In genomic region chr1:236576004-236576403, GRCh38 we compare ENCODE assay signal across 18 cellular contexts. TPM values are rescaled to one million over a fixed set of nuclear protein-coding genes. Genes with fewer than 3 reads are reported as not detected.
DNase-seq lines count a peak whose midpoint lies in the region; ATAC-seq and TF ChIP-seq lines count a peak whose summit lies in the region.
"Had no signal": no experiment of that assay in that cellular context is flagged by ENCODE, and none has a peak within 500 bp of the region (broad histone marks: within the 10 kb centered on the region; RNA-seq: fewer than 3 reads in every experiment).

No MANE protein-coding gene starts in this region.

- H3K4me3 ChIP-seq in suprapubic skin (no peak overlapping the region), hepatocyte (no peak overlapping the region)

- 70% methylated on average over 2 of the region's 2 CpGs for WGBS in suprapubic skin
- WGBS in hepatocyte (ENCODE audit: low lambda C conversion rate, missing lambda C conversion rate): 40% methylated on average over 2 of the region's 2 CpGs

- H2AFZ ChIP-seq in hepatocyte: no peak overlapping the region

- no peaks in the 10 kb centered on the region for H3K9me3 ChIP-seq in suprapubic skin
- H3K9me3 ChIP-seq in hepatocyte (ENCODE audit: low read depth): no peaks in the 10 kb centered on the region

- no peak overlapping the region for H3K4me2 ChIP-seq in hepatocyte

- H3K79me2 ChIP-seq in hepatocyte: no peaks in the 10 kb centered on the region

- H3K9me2 ChIP-seq in hepatocyte (replicated peaks; ENCODE audit: insufficient read depth): no peaks in the 10 kb centered on the region

- no peaks in the 10 kb centered on the region for H4K20me1 ChIP-seq in hepatocyte (ENCODE audit: insufficient read depth, poor library complexity, severe bottlenecking)

- H3K27me3 ChIP-seq in foreskin keratinocyte (no peaks in the 10 kb centered on the region), suprapubic skin (no peaks in the 10 kb centered on the region), hepatocyte (no peaks in the 10 kb centered on the region)

- no peak for ATAC-seq in foreskin keratinocyte
- ATAC-seq: activated CD8-positive, alpha-beta T cell treated with anti-CD3 and anti-CD28 coated beads, Interleukin-2, amount 10 ng/mL, durations not matched to agents 7 days and 5 days; natural killer cell; Panc1; stimulated activated naive B cell treated with anti-CD40 and anti-IgM and Interleukin-4, amounts not matched to agents 10 μg/mL and 1 μg/mL and 100 μg/mL, for 72 hours; WTC11 had no signal

- no peak for TF ChIP-seq POLR2A in suprapubic skin (IDR thresholded peaks at IDR 0.05)

- H3K27ac ChIP-seq in foreskin keratinocyte (no peak overlapping the region), suprapubic skin (no peak overlapping the region), hepatocyte (no peak overlapping the region)

- no peak for TF ChIP-seq EP300 in suprapubic skin (IDR thresholded peaks at IDR 0.05)

- DNase-seq in AG08396 (ENCODE audit: low spot score) (peak; percentile 6), ELR (ENCODE audit: low read depth) (peak; percentile 40), astrocyte of the hippocampus (ENCODE audit: low read depth, low spot score) (peak; percentile 53), foreskin keratinocyte (peak; percentile 10 to 46), suprapubic skin (ENCODE audit: low spot score in 2 of 2) (no peak), hepatocyte (ENCODE audit: low spot score) (no peak)
- no peak for DNase-seq in central memory CD4-positive, alpha-beta T cell
- DNase-seq: activated CD8-positive, alpha-beta T cell treated with anti-CD3 and anti-CD28 coated beads, Interleukin-2, amount 10 ng/mL, durations not matched to agents 7 days and 5 days; caudate nucleus; mesendoderm; natural killer cell; NCI-H2081 treated with DMSO at 0.1 percent for 48 hours; NCI-H510A; NK-92 treated with Interleukin-12 subunit alpha and Interleukin-12 subunit beta, amount 100 ng/mL, for 24 hours; stimulated activated CD4-positive, alpha-beta T cell treated with anti-CD3 and anti-CD28 coated beads, Interleukin-1b, Interleukin-23, amount 100 ng/mL, for 48 hours; stimulated activated naive B cell treated with anti-CD40 and anti-IgM and Interleukin-4, amounts not matched to agents 10 μg/mL and 1 μg/mL and 100 μg/mL, for 72 hours had no signal

- TF ChIP-seq CTCF in foreskin keratinocyte (conservative IDR thresholded peaks at IDR 0.05) (no peak), suprapubic skin (IDR thresholded peaks at IDR 0.05) (no peak), hepatocyte (IDR thresholded peaks at IDR 0.05; ENCODE audit: poor library complexity) (no peak)

- H3K36me3 ChIP-seq in suprapubic skin (peaks cover 87% of the 10 kb centered on the region), hepatocyte (replicated peaks; ENCODE audit: insufficient read depth, low read depth) (no peaks in the 10 kb centered on the region)

- H3K4me1 ChIP-seq in foreskin keratinocyte: no peaks in the 10 kb centered on the region
- no peaks in the 10 kb centered on the region for H3K4me1 ChIP-seq in suprapubic skin
- H3K4me1 ChIP-seq in hepatocyte (ENCODE audit: insufficient read depth): no peaks in the 10 kb centered on the region

RNA-seq across cellular contexts. Expression of gene HEATR1, which starts 28.3 kb away (rescaled TPM):
- total RNA-seq in foreskin keratinocyte (41.8 and 41.9 TPM in 2 replicates), suprapubic skin (10 to 100 TPM; 21.1 to 43.4 (median 32.6) TPM), hepatocyte (25.2 and 27.8 TPM in 2 replicates)
- polyA plus RNA-seq in foreskin keratinocyte (7.3 and 8.4 TPM in 2 replicates), hepatocyte (7.7 and 8.5 TPM in 2 replicates)

RNA-seq across cellular contexts. Expression of gene LGALS8, which starts 52.2 kb away (rescaled TPM):
- total RNA-seq in foreskin keratinocyte (30.1 and 41.4 TPM in 2 replicates), suprapubic skin (100 to 1,000 TPM in 2 of 4 donors, 10 to 100 TPM in 2; 70.2 to 280 (median 99.3) TPM), hepatocyte (43.9 and 46.6 TPM in 2 replicates)
- polyA plus RNA-seq in foreskin keratinocyte (13.9 and 33.2 TPM in 2 replicates), hepatocyte (33.5 TPM in 2 replicates)

Comparison
In these comparisons a context has a peak if more than half of its experiments do, and no peak if none do; other contexts are left out.
1. DNase-seq: peak in AG08396 (single experiment), ELR (single experiment), astrocyte of the hippocampus (single experiment) and foreskin keratinocyte (2 of 2); none in central memory CD4-positive, alpha-beta T cell (single experiment), suprapubic skin (0 of 2) and hepatocyte (single experiment).